In the genomic region with DNA sequence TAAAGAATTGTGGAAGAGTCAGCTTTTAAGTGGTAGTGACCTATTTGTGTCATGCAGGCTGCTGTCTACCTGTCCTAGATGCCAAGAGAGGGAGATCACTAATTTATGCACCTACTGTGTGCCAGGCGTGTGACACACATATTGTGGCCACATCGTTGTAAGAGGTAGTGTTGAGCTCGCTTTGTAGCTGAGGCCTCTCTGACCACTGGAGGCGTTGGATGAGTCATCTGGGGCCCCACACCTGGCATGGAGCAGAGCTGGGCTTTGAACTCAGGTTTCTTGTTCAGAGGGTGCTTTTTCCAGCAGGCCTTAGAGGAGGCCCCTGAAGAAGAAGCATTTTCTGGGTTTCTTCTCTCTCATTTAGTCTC, we compare ENCODE assay signal across 8 cellular contexts. TPM values are rescaled to one million over a fixed set of nuclear protein-coding genes. Genes with fewer than 3 reads are reported as not detected.
DNase-seq lines count a peak whose midpoint lies in the region; ATAC-seq and TF ChIP-seq lines count a peak whose summit lies in the region.

No MANE protein-coding gene starts in this region.

- peak; percentile 85 for ATAC-seq in GM19035 (IDR thresholded peaks at IDR 0.05; ENCODE audit: unreplicated experiment)
- ATAC-seq in HG02870 (IDR thresholded peaks at IDR 0.05; ENCODE audit: unreplicated experiment): peak; percentile 91

- peak overlapping the region; percentile 40 for H3K4me3 Mint-ChIP-seq in activated CD4-positive, alpha-beta T cell treated with anti-CD3 and anti-CD28 coated beads, Interleukin-2, amount 10 ng/mL, durations not matched to agents 24 days and 14 days
- H3K4me3 Mint-ChIP-seq in mesothelial cell of epicardium: no peak overlapping the region

- intact Hi-C loops in activated CD4-positive, alpha-beta T cell treated with anti-CD3 and anti-CD28 coated beads, Interleukin-2, amount 10 ng/mL, durations not matched to agents 24 days and 14 days (cut with micrococcal nuclease): loop anchor here (1.0 kb wide), 1 partner anchor 105 kb away; no protein-coding TSS in a partner anchor

- peaks cover 72% of the 10 kb centered on the region for H3K4me1 Mint-ChIP-seq in activated CD4-positive, alpha-beta T cell treated with anti-CD3 and anti-CD28 coated beads, Interleukin-2, amount 10 ng/mL, durations not matched to agents 24 days and 14 days
- peaks cover 38% of the 10 kb centered on the region for H3K4me1 Mint-ChIP-seq in mesothelial cell of epicardium

- peaks cover 10% of the 10 kb centered on the region for H3K9me3 Mint-ChIP-seq in activated CD4-positive, alpha-beta T cell treated with anti-CD3 and anti-CD28 coated beads, Interleukin-2, amount 10 ng/mL, durations not matched to agents 24 days and 14 days
- no peaks in the 10 kb centered on the region for H3K9me3 Mint-ChIP-seq in mesothelial cell of epicardium

- peak; percentile 86 for DNase-seq in activated CD4-positive, alpha-beta T cell treated with anti-CD3 and anti-CD28 coated beads, Interleukin-2, amount 10 ng/mL, durations not matched to agents 24 days and 14 days
- DNase-seq in mesothelial cell of epicardium (ENCODE audit: low spot score in 2 of 2, unreplicated experiment in 2 of 2) (no peak), NCI-H748 treated with DMSO at 0.1 percent for 48 hours (lab: John Stamatoyannopoulos, UW) (no peak), SHP77 (lab: John Stamatoyannopoulos, UW) (no peak), GM03348 (ENCODE audit: low spot score) (no peak), NCI-H1048 (lab: John Stamatoyannopoulos, UW) (no peak)

- no peak for TF ChIP-seq CTCF in mesothelial cell of epicardium (IDR thresholded peaks at IDR 0.05; ENCODE audit: unreplicated experiment)

- H3K27ac Mint-ChIP-seq in activated CD4-positive, alpha-beta T cell treated with anti-CD3 and anti-CD28 coated beads, Interleukin-2, amount 10 ng/mL, durations not matched to agents 24 days and 14 days: peak overlapping the region; percentile 86
- peak overlapping the region; percentile 80 for H3K27ac Mint-ChIP-seq in mesothelial cell of epicardium

- H3K27me3 Mint-ChIP-seq in activated CD4-positive, alpha-beta T cell treated with anti-CD3 and anti-CD28 coated beads, Interleukin-2, amount 10 ng/mL, durations not matched to agents 24 days and 14 days: no peaks in the 10 kb centered on the region
- H3K27me3 Mint-ChIP-seq in mesothelial cell of epicardium (ENCODE audit: low read depth): no peaks in the 10 kb centered on the region

- peaks cover 51% of the 10 kb centered on the region for H3K36me3 Mint-ChIP-seq in activated CD4-positive, alpha-beta T cell treated with anti-CD3 and anti-CD28 coated beads, Interleukin-2, amount 10 ng/mL, durations not matched to agents 24 days and 14 days (ENCODE audit: low read depth)
- no peaks in the 10 kb centered on the region for H3K36me3 Mint-ChIP-seq in mesothelial cell of epicardium

RNA-seq across cellular contexts. Expression of a gene that starts 52.3 kb away (rescaled TPM):
- total RNA-seq in activated CD4-positive, alpha-beta T cell treated with anti-CD3 and anti-CD28 coated beads, Interleukin-2, amount 10 ng/mL, durations not matched to agents 24 days and 14 days: 46.4 and 51.6 TPM in 2 replicates
- total RNA-seq in mesothelial cell of epicardium: 4.4 to 4.8 TPM (median 4.6 TPM) in 3 replicates
